In the genomic region with DNA sequence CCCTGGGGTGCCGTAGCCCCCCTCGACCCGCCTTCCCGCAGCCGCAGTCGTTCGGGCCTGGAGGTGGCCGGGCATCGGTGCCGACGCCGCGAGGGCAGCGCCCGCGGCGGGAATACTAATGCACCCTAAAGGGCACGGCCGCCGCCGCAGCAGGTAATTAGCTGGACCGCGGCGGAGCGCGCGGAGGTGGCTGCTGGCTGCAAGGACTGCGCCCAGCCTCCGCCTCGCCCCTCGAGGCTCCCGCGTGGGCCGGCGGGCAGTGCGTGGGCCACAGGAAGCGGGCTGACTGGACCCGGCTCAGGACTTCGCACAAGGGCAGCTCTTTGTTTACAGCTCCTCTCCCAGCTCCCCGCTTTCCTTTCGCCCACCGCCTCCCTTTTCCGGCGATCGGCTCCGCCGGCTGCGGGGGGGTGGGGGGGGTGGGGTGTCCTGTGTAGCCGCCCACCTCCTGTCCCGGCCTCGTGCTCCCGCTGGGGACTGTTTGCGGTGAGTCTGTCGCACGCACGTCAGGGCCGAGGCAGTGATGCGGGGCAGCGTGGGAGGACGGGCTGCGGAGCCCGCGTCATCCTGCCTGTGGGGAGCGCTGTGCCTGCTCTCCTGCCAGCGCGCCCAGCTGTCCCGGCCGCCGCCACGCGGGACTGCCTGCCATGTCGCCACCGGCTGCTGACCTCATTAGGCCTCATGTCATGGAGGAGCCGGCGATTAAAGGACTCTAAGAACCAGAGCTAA, we compare ENCODE assay signal across 8 cellular contexts. TPM values are rescaled to one million over a fixed set of nuclear protein-coding genes. Genes with fewer than 3 reads are reported as not detected.
DNase-seq lines count a peak whose midpoint lies in the region; ATAC-seq, FAIRE-seq and TF ChIP-seq lines count a peak whose summit lies in the region.

No MANE protein-coding gene starts in this region.

- no peak for FAIRE-seq in frontal cortex (lab: Jason Lieb, UNC)

- H3K27me3 ChIP-seq in osteoblast (ENCODE audit: insufficient read depth, low read length), result peaks cover 15% of the 10 kb centered on the region

- peak; percentile 61 for ATAC-seq in HG02885 (IDR thresholded peaks at IDR 0.05; ENCODE audit: poor library complexity, unreplicated experiment)
- ATAC-seq in activated CD8-positive, alpha-beta T cell treated with anti-CD3 and anti-CD28 coated beads for 36 hours, result peak; percentile 74

- CTCF ChIA-PET in activated CD8-positive, alpha-beta T cell treated with anti-CD3 and anti-CD28 coated beads for 36 hours (lab: Charles Lee), result no interaction called here

- no peak for TF ChIP-seq CTCF in activated CD8-positive, alpha-beta T cell treated with anti-CD3 and anti-CD28 coated beads for 36 hours (IDR thresholded peaks at IDR 0.05)
- peak; percentile 25 for TF ChIP-seq CTCF in osteoblast (IDR thresholded peaks at IDR 0.05; ENCODE audit: extremely low read depth, low read depth, low read length)

- POLR2A ChIA-PET in activated CD8-positive, alpha-beta T cell treated with anti-CD3 and anti-CD28 coated beads for 36 hours (lab: Charles Lee), result no interaction called here

- H3K9me3 ChIP-seq in osteoblast (ENCODE audit: low read depth, low read length), result no peaks in the 10 kb centered on the region

- H3K4me3 Mint-ChIP-seq in activated CD8-positive, alpha-beta T cell treated with anti-CD3 and anti-CD28 coated beads for 36 hours, result no peak overlapping the region

- H3K27me3 Mint-ChIP-seq in activated CD8-positive, alpha-beta T cell treated with anti-CD3 and anti-CD28 coated beads for 36 hours, result peaks cover 41% of the 10 kb centered on the region

- H3K36me3 ChIP-seq in osteoblast (ENCODE audit: insufficient read depth, low read length), result no peaks in the 10 kb centered on the region

- no peak overlapping the region for H3K27ac Mint-ChIP-seq in activated CD8-positive, alpha-beta T cell treated with anti-CD3 and anti-CD28 coated beads for 36 hours

- peak overlapping the region; percentile 50 for H3K4me3 ChIP-seq in osteoblast (ENCODE audit: insufficient read depth, low read length)

- intact Hi-C loops in activated CD8-positive, alpha-beta T cell treated with anti-CD3 and anti-CD28 coated beads for 36 hours (cut with micrococcal nuclease), result loop anchor here (5.0 kb wide), 1 partner anchor 232 kb away; no protein-coding TSS in a partner anchor

- H3K36me3 Mint-ChIP-seq in activated CD8-positive, alpha-beta T cell treated with anti-CD3 and anti-CD28 coated beads for 36 hours (ENCODE audit: low read depth), result no peaks in the 10 kb centered on the region

- H3K79me2 ChIP-seq in osteoblast (ENCODE audit: insufficient read depth, low read length), result no peaks in the 10 kb centered on the region

- H2AFZ ChIP-seq in osteoblast (ENCODE audit: low read length), result peak overlapping the region; percentile 75

- no peaks in the 10 kb centered on the region for H3K9me3 Mint-ChIP-seq in activated CD8-positive, alpha-beta T cell treated with anti-CD3 and anti-CD28 coated beads for 36 hours

- DNase-seq in stimulated activated naive CD4-positive, alpha-beta T cell treated with Interleukin-2 at 50 U/mL for 16 hours (lab: John Stamatoyannopoulos, UW), result peak; percentile 10
- DNase-seq in stimulated activated naive CD4-positive, alpha-beta T cell (lab: John Stamatoyannopoulos, UW), result no peak
- DNase-seq in activated CD8-positive, alpha-beta T cell treated with anti-CD3 and anti-CD28 coated beads for 36 hours, result peak; percentile 71
- DNase-seq in frontal cortex (ENCODE audit: low spot score in 2 of 2), result peak; percentile 77 to 83
- peak; percentile 96 for DNase-seq in osteoblast (ENCODE audit: insufficient read length, low spot score, missing footprints)
- DNase-seq in SIG-M5 treated with dmso at 0.1 percent for 504 hours (lab: John Stamatoyannopoulos, UW; ENCODE audit: unreplicated experiment), result no peak
- no peak for DNase-seq in ureter (ENCODE audit: low spot score)

- H3K4me2 ChIP-seq in osteoblast (ENCODE audit: insufficient read depth, low read length), result peak overlapping the region; percentile 78

- H3K4me1 Mint-ChIP-seq in activated CD8-positive, alpha-beta T cell treated with anti-CD3 and anti-CD28 coated beads for 36 hours (ENCODE audit: low read depth), result peaks cover 12% of the 10 kb centered on the region

- H4K20me1 ChIP-seq in osteoblast (ENCODE audit: insufficient read depth, low read length), result no peaks in the 10 kb centered on the region

- peak overlapping the region; percentile 31 for H3K27ac ChIP-seq in osteoblast (ENCODE audit: low read depth, low read length)

- H3K4me1 ChIP-seq in osteoblast (ENCODE audit: insufficient read depth, low read length), result peaks cover 14% of the 10 kb centered on the region

RNA-seq across cellular contexts. Expression of gene GRIK4, which starts 53.2 kb away (rescaled TPM):
- total RNA-seq in activated CD8-positive, alpha-beta T cell treated with anti-CD3 and anti-CD28 coated beads for 36 hours, result not detected
- total RNA-seq in frontal cortex (3.3 TPM), osteoblast (under 0.01 and 0.29 TPM in 2 replicates), ureter (0.21 TPM)

Comparison
In these comparisons a context has a peak if more than half of its experiments do, and no peak if none do; other contexts are left out.
1. DNase-seq: peak in stimulated activated naive CD4-positive, alpha-beta T cell treated with Interleukin-2 at 50 U/mL for 16 hours (single experiment), activated CD8-positive, alpha-beta T cell treated with anti-CD3 and anti-CD28 coated beads for 36 hours (single experiment), frontal cortex (2 of 2) and osteoblast (single experiment); none in stimulated activated naive CD4-positive, alpha-beta T cell (0 of 6), SIG-M5 treated with dmso at 0.1 percent for 504 hours (single experiment) and ureter (single experiment).